Comparison of ENCODE assay signal across 20 cellular contexts in the genomic region with DNA sequence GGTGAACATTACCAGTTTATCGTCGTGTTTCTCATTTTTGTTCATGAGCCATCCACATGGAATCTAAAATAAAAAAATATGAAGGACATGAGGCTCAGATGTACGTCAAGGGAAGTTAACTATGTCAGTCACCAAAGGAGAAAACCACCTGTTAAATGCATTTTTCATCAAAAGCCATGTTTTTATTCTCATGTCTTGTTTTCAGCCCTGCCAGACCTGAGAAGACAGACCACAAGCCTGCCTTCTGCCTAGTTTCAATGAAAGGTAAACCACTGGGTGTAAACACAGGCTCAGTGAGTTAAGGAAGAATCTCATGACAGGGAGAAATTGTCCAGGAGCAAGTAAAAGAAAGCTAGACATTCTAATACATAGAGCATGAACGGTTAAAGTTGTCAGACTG.
"Had no signal": no experiment of that assay in that cellular context is flagged by ENCODE, and none has a peak within 500 bp of the region (broad histone marks: within the 10 kb centered on the region; RNA-seq: fewer than 3 reads in every experiment).

No MANE protein-coding gene starts in this region.

- H3K9me3 Mint-ChIP-seq: activated T-helper 17 cell treated with anti-CD3 and anti-CD28 coated beads, Interleukin-2, amount 50 U/mL, for 72 hours; brain; nephron; T-helper 1 cell treated with Interleukin-12 subunit alpha and Interleukin-12 subunit beta and Interleukin-4 antibody, amounts not matched to agents 30 μg/mL and 1 μg/mL, for 36 hours had no signal

- DNase-seq: activated CD4-positive, alpha-beta T cell treated with anti-CD3 and anti-CD28 coated beads, Interleukin-2, amount 50 U/mL, for 1 hour; activated CD4-positive, CD25-positive, alpha-beta regulatory T cell treated with anti-CD3 and anti-CD28 coated beads, Interleukin-2, amount 50 U/mL, for 72 hours; activated naive CD4-positive, alpha-beta T cell treated with Interleukin-2 at 50 U/mL for 16 hours; activated T-cell treated with anti-CD3 and anti-CD28 coated beads for 4 hours; anterior cingulate cortex; caudate nucleus; dorsolateral prefrontal cortex; foreskin melanocyte; glutamatergic neuron; hypothalamus; islet precursor cell; left colon; lower lobe of right lung; testis; upper lobe of right lung had no signal

- H3K4me3 ChIP-seq: dorsolateral prefrontal cortex, lower lobe of right lung, testis, upper lobe of right lung had no signal

- H3K4me1 Mint-ChIP-seq: activated T-helper 17 cell treated with anti-CD3 and anti-CD28 coated beads, Interleukin-2, amount 50 U/mL, for 72 hours had no signal

- ATAC-seq: activated T-helper 17 cell treated with anti-CD3 and anti-CD28 coated beads, Interleukin-2, amount 50 U/mL, for 72 hours; left colon; lower lobe of right lung; SK-N-SH treated with all-trans-retinoic acid at 6 μM for 48 hours; upper lobe of right lung had no signal

- H3K27ac Mint-ChIP-seq: activated T-helper 17 cell treated with anti-CD3 and anti-CD28 coated beads, Interleukin-2, amount 50 U/mL, for 72 hours; nephron; T-helper 1 cell treated with Interleukin-12 subunit alpha and Interleukin-12 subunit beta and Interleukin-4 antibody, amounts not matched to agents 30 μg/mL and 1 μg/mL, for 36 hours had no signal

- H3K4me3 Mint-ChIP-seq: activated T-helper 17 cell treated with anti-CD3 and anti-CD28 coated beads, Interleukin-2, amount 50 U/mL, for 72 hours; brain; nephron; T-helper 1 cell treated with Interleukin-12 subunit alpha and Interleukin-12 subunit beta and Interleukin-4 antibody, amounts not matched to agents 30 μg/mL and 1 μg/mL, for 36 hours had no signal

- H3K27me3 Mint-ChIP-seq: activated T-helper 17 cell treated with anti-CD3 and anti-CD28 coated beads, Interleukin-2, amount 50 U/mL, for 72 hours; brain had no signal

- H3K36me3 Mint-ChIP-seq: brain had no signal
